10 cellular contexts compared by ENCODE assay signal in the genomic region with DNA sequence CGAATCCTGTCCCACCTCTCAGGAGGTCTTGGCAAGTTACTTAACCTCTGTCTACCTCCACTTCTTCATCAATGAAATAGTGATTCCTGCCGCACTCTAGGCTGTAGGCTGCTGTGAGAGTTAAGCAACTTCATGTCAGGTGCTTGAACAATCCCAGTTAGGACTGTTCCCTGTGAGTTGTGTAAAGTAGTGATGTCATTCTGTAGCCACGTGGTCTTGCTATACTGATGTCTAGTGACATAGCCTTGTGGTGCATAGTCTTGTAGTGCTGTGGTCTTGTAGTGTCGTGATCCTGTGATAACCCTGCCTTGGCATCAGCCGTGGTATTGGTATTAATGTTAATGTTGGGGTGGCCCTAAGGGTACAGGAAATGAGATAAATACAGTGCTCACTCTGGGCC. TPM values are rescaled to one million over a fixed set of nuclear protein-coding genes. Genes with fewer than 3 reads are reported as not detected.
A peak's percentile ranks its signal among the peaks of the same experiment; 100 is the strongest.
DNase-seq lines count a peak whose midpoint lies in the region; ATAC-seq, FAIRE-seq and TF ChIP-seq lines count a peak whose summit lies in the region.
"Had no signal": no experiment of that assay in that cellular context is flagged by ENCODE, and none has a peak within 500 bp of the region (broad histone marks: within the 10 kb centered on the region; RNA-seq: fewer than 3 reads in every experiment).

No MANE protein-coding gene starts in this region.

- no peaks in the 10 kb centered on the region for H3K27me3 Mint-ChIP-seq in natural killer cell (ENCODE audit: low read depth in 2 of 2)

- DNase-seq in EH (ENCODE audit: low read depth): peak; percentile 44
- peak; percentile 81 for DNase-seq in MV-4-11 (lab: John Stamatoyannopoulos, UW)
- DNase-seq in bronchial epithelial cell (ENCODE audit: low read depth): peak; percentile 72
- peak; percentile 40 for DNase-seq in natural killer cell
- DNase-seq in GF-D8 (lab: John Stamatoyannopoulos, UW): no peak
- no peak for DNase-seq in D341Med (ENCODE audit: low spot score)
- no peak for DNase-seq in SHP77 treated with DMSO at 0.1 percent for 48 hours (lab: John Stamatoyannopoulos, UW)
- DNase-seq: activated T-cell treated with anti-CD3 and anti-CD28 coated beads, Interleukin-2, amount 50 U/mL, for 1 hour; GOT3 had no signal

- H3K4me3 ChIP-seq in bronchial epithelial cell (ENCODE audit: low read depth, low read length): no peak overlapping the region

- no peaks in the 10 kb centered on the region for H3K36me3 ChIP-seq in bronchial epithelial cell (ENCODE audit: control insufficient read depth, insufficient read depth, low read length)

- peaks cover 23% of the 10 kb centered on the region for H3K27me3 ChIP-seq in bronchial epithelial cell (ENCODE audit: control insufficient read depth, insufficient read depth, low read length)

- H3K9me3 Mint-ChIP-seq in natural killer cell: no peaks in the 10 kb centered on the region
- H3K9me3 Mint-ChIP-seq: stimulated activated naive CD8-positive, alpha-beta T cell treated with anti-CD3 and anti-CD28 coated beads, Interleukin-15, Interleukin-2, amounts not matched to agents 100 ng/mL and 50 ng/mL, for 24 hours had no signal

- no peaks in the 10 kb centered on the region for H3K36me3 Mint-ChIP-seq in natural killer cell

- peak; percentile 96 for FAIRE-seq in bronchial epithelial cell (lab: Jason Lieb, UNC)

- TF ChIP-seq CTCF in bronchial epithelial cell (IDR thresholded peaks at IDR 0.05; ENCODE audit: insufficient read depth, low read length, severe bottlenecking) (no peak), natural killer cell (IDR thresholded peaks at IDR 0.05) (no peak)

- intact Hi-C loops in natural killer cell (cut with micrococcal nuclease): no loop called here

- peak overlapping the region; percentile 63 for H3K4me3 Mint-ChIP-seq in natural killer cell
- H3K4me3 Mint-ChIP-seq: stimulated activated naive CD8-positive, alpha-beta T cell treated with anti-CD3 and anti-CD28 coated beads, Interleukin-15, Interleukin-2, amounts not matched to agents 100 ng/mL and 50 ng/mL, for 24 hours had no signal

- peak overlapping the region; percentile 77 to 93 for H3K27ac Mint-ChIP-seq in natural killer cell
- H3K27ac Mint-ChIP-seq: stimulated activated naive CD8-positive, alpha-beta T cell treated with anti-CD3 and anti-CD28 coated beads, Interleukin-15, Interleukin-2, amounts not matched to agents 100 ng/mL and 50 ng/mL, for 24 hours had no signal

- peaks cover 57 to 78% of the 10 kb centered on the region in 2 donors for H3K4me1 Mint-ChIP-seq in natural killer cell

- ATAC-seq in natural killer cell: peak; percentile 52 to 63 (median 60)

RNA-seq across cellular contexts. Expression of a gene that starts 30.3 kb away (rescaled TPM):
- total RNA-seq in bronchial epithelial cell (6.3 and 14.0 TPM in 2 replicates), natural killer cell (100 to 1,000 TPM in 1 of 3 donors, 10 to 100 TPM in 2; 92.6 to 133 (median 93.4) TPM)

Comparison
In these comparisons a context has a peak if more than half of its experiments do, and no peak if none do; other contexts are left out.
1. DNase-seq: peak in EH (single experiment), MV-4-11 (single experiment), bronchial epithelial cell (single experiment) and natural killer cell (single experiment); none in GF-D8 (single experiment), D341Med (single experiment) and SHP77 treated with DMSO at 0.1 percent for 48 hours (single experiment).